8 cellular contexts compared by ENCODE assay signal in the genomic region with DNA sequence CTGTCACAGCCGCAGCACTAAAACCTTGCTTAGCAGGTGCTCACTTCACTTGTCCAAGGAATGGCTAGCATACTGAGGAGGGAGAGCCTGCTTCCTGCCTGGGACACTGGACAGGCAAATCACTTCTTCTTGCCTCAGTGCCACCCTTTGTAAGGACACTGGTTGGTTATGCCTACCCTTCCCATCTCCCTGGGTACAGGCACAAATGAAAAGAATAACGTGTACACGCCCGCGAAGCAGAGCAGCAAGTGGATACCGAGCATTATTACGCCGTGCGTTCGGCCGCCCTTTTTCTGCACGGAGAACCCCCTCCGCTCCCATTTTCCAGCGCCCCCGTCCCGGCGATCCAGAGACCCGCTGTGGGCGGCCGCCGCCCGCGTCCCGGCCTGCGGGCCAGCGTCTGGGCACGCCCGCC. TPM values are rescaled to one million over a fixed set of nuclear protein-coding genes. Genes with fewer than 3 reads are reported as not detected.
DNase-seq lines count a peak whose midpoint lies in the region; ATAC-seq, FAIRE-seq and TF ChIP-seq lines count a peak whose summit lies in the region.

No MANE protein-coding gene starts in this region.

- H3K27ac ChIP-seq in BLaER1 (peak overlapping the region; percentile 87), Panc1 (ENCODE audit: low read length) (peak overlapping the region; percentile 20), duodenal mucosa (ENCODE audit: low read depth, low read length) (peak overlapping the region; percentile 10)

- intact Hi-C loops in Panc1 (cut with micrococcal nuclease; ENCODE audit: unreplicated experiment): no loop called here

- H3K4me3 ChIP-seq in BLaER1 (peak overlapping the region; percentile 77), Panc1 (ENCODE audit: low read depth in 2 of 2, low read length in 2 of 2) (peak overlapping the region; percentile 59 to 70), duodenal mucosa (ENCODE audit: low read depth in 1 of 2, low read length in 2 of 2) (peak overlapping the region; percentile 75 to 76)

- in situ Hi-C loops in Panc1 (cut with HindIII; ENCODE audit: low pct_unique_long_range_greater_than_20kb, low sequenced_read_pairs): no loop called here

- peak overlapping the region; percentile 97 for H3K4me2 ChIP-seq in BLaER1

- TF ChIP-seq CTCF in Panc1 (IDR thresholded peaks at IDR 0.05): no peak

- H3K4me1 ChIP-seq in BLaER1 (peaks cover 66% of the 10 kb centered on the region), Panc1 (ENCODE audit: control insufficient read depth, insufficient read depth, low read length) (peaks cover 22% of the 10 kb centered on the region), duodenal mucosa (ENCODE audit: control insufficient read depth in 1 of 2, insufficient read depth in 2 of 2, low read length in 2 of 2) (peaks cover 16 to 19% of the 10 kb centered on the region in 2 donors)

- FAIRE-seq in urothelium cell line (lab: Jason Lieb, UNC): no peak

- ATAC-seq in GM18858 (IDR thresholded peaks at IDR 0.05; ENCODE audit: unreplicated experiment): peak; percentile 15
- ATAC-seq in HG02981 (IDR thresholded peaks at IDR 0.05; ENCODE audit: unreplicated experiment): peak; percentile 24
- ATAC-seq in Panc1: peak; percentile 65

- H4K20me1 ChIP-seq in BLaER1: peaks cover 22% of the 10 kb centered on the region; the same call in 1 of the 2 replicates

- H3K36me3 ChIP-seq in BLaER1 (no peaks in the 10 kb centered on the region), Panc1 (ENCODE audit: control insufficient read depth, insufficient read depth, low read length) (no peaks in the 10 kb centered on the region), duodenal mucosa (ENCODE audit: control insufficient read depth in 1 of 2, insufficient read depth in 2 of 2, low read length in 2 of 2) (no peaks in the 10 kb centered on the region)

- H3K9me3 ChIP-seq in BLaER1: no peaks in the 10 kb centered on the region
- H3K9me3 ChIP-seq in Panc1 (ENCODE audit: control insufficient read depth, insufficient read depth, low read depth, low read length): no peaks in the 10 kb centered on the region
- no peaks in the 10 kb centered on the region for H3K9me3 ChIP-seq in duodenal mucosa (ENCODE audit: control insufficient read depth in 1 of 2, low read length in 2 of 2)

- CTCF ChIA-PET in Panc1 (lab: Charles Lee): no interaction called here

- H3K9ac ChIP-seq in BLaER1 (peak overlapping the region; percentile 84), duodenal mucosa (ENCODE audit: low read depth in 1 of 2, low read length in 2 of 2) (peak overlapping the region; percentile 36 to 82)

- POLR2A ChIA-PET in Panc1 (lab: Charles Lee): no interaction called here

- DNase-seq in Panc1 (ENCODE audit: low read depth, low spot score) (no peak), midbrain (lab: John Stamatoyannopoulos, UW) (peak; percentile 53), urothelium cell line (ENCODE audit: low spot score) (peak; percentile 38), NCI-H2196 treated with DMSO at 0.1 percent for 48 hours (lab: John Stamatoyannopoulos, UW; ENCODE audit: unreplicated experiment) (no peak)

- no TSS peak for BruUV-seq in Panc1 (replicated peaks; lab: Mats Ljungman, UMichigan)

- no peaks in the 10 kb centered on the region for H3K27me3 ChIP-seq in BLaER1
- no peaks in the 10 kb centered on the region for H3K27me3 ChIP-seq in Panc1 (ENCODE audit: control insufficient read depth, insufficient read depth, low read length)
- H3K27me3 ChIP-seq in duodenal mucosa (ENCODE audit: control insufficient read depth in 1 of 2, insufficient read depth in 2 of 2, low read length in 2 of 2): no peaks in the 10 kb centered on the region

RNA-seq across cellular contexts. Expression of a gene that starts 0.3 kb away (rescaled TPM):
- 17.4 TPM for total RNA-seq in Panc1 (2021; ENCODE audit: unreplicated experiment)
- polyA plus RNA-seq in Panc1 (2012; ENCODE audit: insufficient read length): 14.4 TPM

Comparison
In these comparisons a context has a peak if more than half of its experiments do, and no peak if none do; other contexts are left out.
1. H3K27ac ChIP-seq: peak in every context shown above with its lines; median percentile 87 in BLaER1; 20 in Panc1; 10 in duodenal mucosa.
2. ATAC-seq: peak in every context shown above with its lines; median percentile 65 in Panc1; 24 in HG02981; 15 in GM18858.
3. DNase-seq: peak in midbrain (single experiment) and urothelium cell line (single experiment); none in Panc1 (single experiment) and NCI-H2196 treated with DMSO at 0.1 percent for 48 hours (single experiment).
4. Peak in every context shown above with its lines, with median percentiles within 50 percentile points of each other: H3K4me3 ChIP-seq.